Comparison of ENCODE assay signal across 17 cellular contexts in genomic region chr19:33408116-33408515, GRCh38. TPM values are rescaled to one million over a fixed set of nuclear protein-coding genes. Genes with fewer than 3 reads are reported as not detected.
DNase-seq lines count a peak whose midpoint lies in the region; ATAC-seq, FAIRE-seq and TF ChIP-seq lines count a peak whose summit lies in the region.
"Had no signal": no experiment of that assay in that cellular context is flagged by ENCODE, and none has a peak within 500 bp of the region (broad histone marks: within the 10 kb centered on the region; RNA-seq: fewer than 3 reads in every experiment).

No MANE protein-coding gene starts in this region.

- no peak for TF ChIP-seq EP300 in SK-N-SH (IDR thresholded peaks at IDR 0.05; ENCODE audit: borderline replicate concordance in 1 of 2, low read depth in 1 of 2, low read length in 1 of 2)
- TF ChIP-seq EP300 in HepG2 (IDR thresholded peaks at IDR 0.05; ENCODE audit: low read depth in 2 of 2, low read length in 2 of 2) = no peak
- no peak for TF ChIP-seq EP300 in HepG2 (CRISPR knock-in tag; IDR thresholded peaks at IDR 0.05; ENCODE audit: borderline replicate concordance)

- BruUV-seq in HepG2 (replicated peaks; lab: Mats Ljungman, UMichigan) = no TSS peak

- H3K27me3 Mint-ChIP-seq in activated T-cell treated with anti-CD3 and anti-CD28 coated beads, Interleukin-2, amount 50 U/mL, for 4 hours (ENCODE audit: low read depth) = no peaks in the 10 kb centered on the region
- H3K27me3 Mint-ChIP-seq: CD4-positive, CD25-positive, alpha-beta regulatory T cell had no signal

- intact Hi-C loops in right lobe of liver (cut with DNase I) = loop anchor here in 1 of 2 donors (5.0 to 10.0 kb wide), 3 partner anchors 73 to 171 kb away; partner anchors contain the start of gene CEBPA
- intact Hi-C loops in HepG2 (cut with micrococcal nuclease; ENCODE audit: unreplicated experiment) = no loop called here

- no peaks in the 10 kb centered on the region for H3K36me3 ChIP-seq in SK-N-SH (replicated peaks in 1 of 2; ENCODE audit: control insufficient read depth in 1 of 2, insufficient read depth in 2 of 2, low read length in 1 of 2)
- H3K36me3 ChIP-seq in right lobe of liver = peaks cover 0 to 25% (median 0%) of the 10 kb centered on the region in 4 donors
- H3K36me3 ChIP-seq in HepG2 (replicated peaks in 1 of 2; ENCODE audit: control insufficient read depth in 1 of 2, insufficient read depth in 2 of 2, low read length in 2 of 2) = peaks cover 0 to 11% of the 10 kb centered on the region in 2 experiments; a peak in 1 of 5 replicates
- no peaks in the 10 kb centered on the region for H3K36me3 ChIP-seq in osteoblast (ENCODE audit: insufficient read depth, low read length)

- TF ChIP-seq CTCF in SK-N-SH (IDR thresholded peaks at IDR 0.05) (no peak), right lobe of liver (IDR thresholded peaks at IDR 0.05) (no peak), HepG2 (CRISPR knock-in tag; IDR thresholded peaks at IDR 0.05) (no peak), osteoblast (IDR thresholded peaks at IDR 0.05; ENCODE audit: extremely low read depth, low read depth, low read length) (no peak)

- H3K79me2 ChIP-seq in SK-N-SH (ENCODE audit: insufficient read depth) = no peaks in the 10 kb centered on the region
- no peaks in the 10 kb centered on the region for H3K79me2 ChIP-seq in HepG2 (ENCODE audit: insufficient read depth, low read length)
- H3K79me2 ChIP-seq in osteoblast (ENCODE audit: insufficient read depth, low read length) = no peaks in the 10 kb centered on the region

- no peaks in the 10 kb centered on the region for H3K9me3 Mint-ChIP-seq in activated T-cell treated with anti-CD3 and anti-CD28 coated beads, Interleukin-2, amount 50 U/mL, for 4 hours
- H3K9me3 Mint-ChIP-seq: CD4-positive, CD25-positive, alpha-beta regulatory T cell had no signal

- H3F3A ChIP-seq in SK-N-SH (replicated peaks; ENCODE audit: insufficient read depth) = no peaks in the 10 kb centered on the region

- no peak for FAIRE-seq in HepG2 (lab: Jason Lieb, UNC)
- FAIRE-seq: GM12878, GM18507, H54 had no signal

- H4K20me1 ChIP-seq in SK-N-SH (ENCODE audit: insufficient read depth) (no peaks in the 10 kb centered on the region), HepG2 (ENCODE audit: insufficient read depth, low read length) (no peaks in the 10 kb centered on the region), osteoblast (ENCODE audit: insufficient read depth, low read length) (peaks cover 9% of the 10 kb centered on the region)

- H3K4me1 ChIP-seq in SK-N-SH (ENCODE audit: control insufficient read depth in 1 of 2, insufficient read depth in 2 of 2, low read depth in 1 of 2, low read length in 1 of 2) (peaks cover 0 to 31% of the 10 kb centered on the region in 2 experiments; a peak in 1 of 4 replicates), right lobe of liver (peaks cover 0 to 37% (median 19%) of the 10 kb centered on the region in 4 donors), HepG2 (ENCODE audit: insufficient read depth, low read length) (peaks cover 38% of the 10 kb centered on the region), osteoblast (ENCODE audit: insufficient read depth, low read length) (no peaks in the 10 kb centered on the region)

- CTCF ChIA-PET in SK-N-SH (lab: Yijun Ruan, JAX) = interaction anchor here (0.8 to 22.5 kb wide), 11 partner anchors 11 to 370 kb away, joined by 3 to 511 read pairs (median 23); partner anchors contain the start of gene CEBPA
- CTCF ChIA-PET in HepG2 (lab: Yijun Ruan, JAX; ENCODE audit: low intra/inter-chr PET ratio, low total read pairs) = no interaction called here

- no peak overlapping the region for H3K4me3 ChIP-seq in SK-N-SH (ENCODE audit: low read depth in 2 of 2, low read length in 1 of 2)
- H3K4me3 ChIP-seq in right lobe of liver = no peak overlapping the region
- no peak overlapping the region for H3K4me3 ChIP-seq in HepG2 (replicated peaks in 1 of 3; ENCODE audit: insufficient read depth in 1 of 3, low read depth in 2 of 3, low read length in 3 of 3)
- H3K4me3 ChIP-seq in osteoblast (ENCODE audit: insufficient read depth, low read length) = no peak overlapping the region
- H3K4me3 ChIP-seq: GM12878, GM23248 had no signal

- in situ Hi-C loops in HepG2 (cut with HindIII; ENCODE audit: extremely low pct_ligation_motif_present, low pct_unique_long_range_greater_than_20kb) = no loop called here

- H3K4me3 Mint-ChIP-seq in activated T-cell treated with anti-CD3 and anti-CD28 coated beads, Interleukin-2, amount 50 U/mL, for 4 hours = no peak overlapping the region
- H3K4me3 Mint-ChIP-seq: CD4-positive, CD25-positive, alpha-beta regulatory T cell had no signal

- H3K27ac ChIP-seq in SK-N-SH (ENCODE audit: low read depth in 2 of 2, low read length in 1 of 2) (no peak overlapping the region), right lobe of liver (no peak overlapping the region), HepG2 (ENCODE audit: extremely low read length, insufficient read depth, low read length) (no peak overlapping the region), osteoblast (ENCODE audit: low read depth, low read length) (no peak overlapping the region)
- H3K27ac ChIP-seq: 22Rv1, GM23248, HL-60 had no signal

- no peaks in the 10 kb centered on the region for H3K36me3 Mint-ChIP-seq in activated T-cell treated with anti-CD3 and anti-CD28 coated beads, Interleukin-2, amount 50 U/mL, for 4 hours (ENCODE audit: insufficient read depth)
- H3K36me3 Mint-ChIP-seq: CD4-positive, CD25-positive, alpha-beta regulatory T cell had no signal

- DNase-seq in SK-N-SH (peak; percentile 23), right lobe of liver (peak; percentile 20 to 54 (median 46)), HepG2 (ENCODE audit: low spot score) (no peak), osteoblast (ENCODE audit: insufficient read length, low spot score, missing footprints) (peak; percentile 79), GM03348 (ENCODE audit: low spot score) (no peak)
- DNase-seq in activated T-cell treated with anti-CD3 and anti-CD28 coated beads, Interleukin-2, amount 50 U/mL, for 4 hours = no peak
- DNase-seq: CD4-positive, CD25-positive, alpha-beta regulatory T cell; DMS53; GM23248; IMR-90 had no signal

- H3K9me3 ChIP-seq in SK-N-SH (no peaks in the 10 kb centered on the region), right lobe of liver (no peaks in the 10 kb centered on the region), HepG2 (ENCODE audit: low read length) (no peaks in the 10 kb centered on the region), osteoblast (ENCODE audit: low read depth, low read length) (no peaks in the 10 kb centered on the region)

- H3K4me1 Mint-ChIP-seq in activated T-cell treated with anti-CD3 and anti-CD28 coated beads, Interleukin-2, amount 50 U/mL, for 4 hours (ENCODE audit: low read depth) = no peaks in the 10 kb centered on the region

- POLR2A ChIA-PET in SK-N-SH (lab: Yijun Ruan, JAX) = interaction anchor here (0.6 kb wide), 1 partner anchor 96 kb away, joined by 3 read pairs; no protein-coding TSS in a partner anchor
- POLR2A ChIA-PET in HepG2 (lab: Yijun Ruan, JAX) = interaction anchor here (0.6 kb wide), 1 partner anchor 193 kb away, joined by 5 read pairs; no protein-coding TSS in a partner anchor

- no peak for TF ChIP-seq POLR2A in right lobe of liver (IDR thresholded peaks at IDR 0.05)
- TF ChIP-seq POLR2A in HepG2 (IDR thresholded peaks at IDR 0.05; ENCODE audit: insufficient read depth in 1 of 2, low read depth in 2 of 2, low read length in 2 of 2) = no peak

- H3K9ac ChIP-seq in SK-N-SH = no peak overlapping the region
- no peak overlapping the region for H3K9ac ChIP-seq in HepG2 (ENCODE audit: insufficient read depth, low read depth, low read length)
- H3K9ac ChIP-seq: GM23248 had no signal

- H3K9me2 ChIP-seq in SK-N-SH = no peaks in the 10 kb centered on the region

- H3K4me2 ChIP-seq in SK-N-SH (no peak overlapping the region), HepG2 (ENCODE audit: low read depth, low read length) (no peak overlapping the region), osteoblast (ENCODE audit: insufficient read depth, low read length) (no peak overlapping the region)

- ATAC-seq in SK-N-SH treated with all-trans-retinoic acid at 6 μM for 48 hours (no peak), right lobe of liver (no peak), HepG2 (no peak)
- no peak for ATAC-seq in activated T-cell treated with anti-CD3 and anti-CD28 coated beads, Interleukin-2, amount 50 U/mL, for 4 hours
- ATAC-seq: GM12878, HCT116 had no signal

- no peak for TF ChIP-seq RAD21 in SK-N-SH (IDR thresholded peaks at IDR 0.05; ENCODE audit: low read length)
- TF ChIP-seq RAD21 in HepG2 (CRISPR knock-in tag; IDR thresholded peaks at IDR 0.05) = no peak

- WGBS in SK-N-SH (ENCODE audit: low lambda C conversion rate) = 95% methylated on average over 10 of the region's 13 CpGs
- WGBS in right lobe of liver (ENCODE audit: insufficient coverage, low coverage, low lambda C conversion rate, missing lambda C conversion rate) = 91% methylated on average over 4 of the region's 13 CpGs
- WGBS in HepG2 (ENCODE audit: low lambda C conversion rate) = 89% methylated on average over 12 of the region's 13 CpGs

- no peak overlapping the region for H2AFZ ChIP-seq in SK-N-SH (ENCODE audit: low read depth)
- H2AFZ ChIP-seq in HepG2 (ENCODE audit: low read length) = no peak overlapping the region
- H2AFZ ChIP-seq in osteoblast (ENCODE audit: low read length) = no peak overlapping the region
- H2AFZ ChIP-seq: GM23248 had no signal

- H3K27me3 ChIP-seq in SK-N-SH (ENCODE audit: insufficient read depth) (no peaks in the 10 kb centered on the region), right lobe of liver (no peaks in the 10 kb centered on the region), HepG2 (ENCODE audit: control insufficient read depth in 1 of 2, insufficient read depth in 2 of 2, low read length in 2 of 2) (no peaks in the 10 kb centered on the region), osteoblast (ENCODE audit: insufficient read depth, low read length) (no peaks in the 10 kb centered on the region)

RNA-seq across cellular contexts. Expression of gene CEBPG, which starts 34.6 kb away (rescaled TPM):
- 9.1 and 9.5 TPM in 2 replicates for polyA plus RNA-seq in SK-N-SH (2012; rRNA removed)
- 10.7 and 12.3 TPM in 2 replicates for polyA plus RNA-seq in SK-N-SH (2012; cell fraction: cytosol; rRNA removed)
- 6.8 and 9.6 TPM in 2 replicates for polyA plus RNA-seq in SK-N-SH (2012; cell fraction: nucleus; rRNA removed)
- total RNA-seq in right lobe of liver = 10 to 100 TPM; 15.0 to 32.3 (median 27.1) TPM
- 34.3 and 49.8 TPM in 2 replicates for total RNA-seq in HepG2 (2016; rRNA removed; fragmentation: Illumina TruSeq; extraction: Trizol)
- 13.2 and 14.7 TPM in 2 replicates for total RNA-seq in HepG2 (2016; cell fraction: cytosol; rRNA removed; fragmentation: Illumina TruSeq; extraction: Trizol; ENCODE audit: low read depth)
- 35.7 and 49.1 TPM in 2 replicates for total RNA-seq in HepG2 (2016; cell fraction: insoluble cytoplasmic fraction; rRNA removed; fragmentation: Illumina TruSeq; extraction: Trizol)
- total RNA-seq in HepG2 (2016; cell fraction: membrane; rRNA removed; fragmentation: Illumina TruSeq; extraction: Trizol) = 37.6 and 38.8 TPM in 2 replicates
- total RNA-seq in HepG2 (2016; cell fraction: nucleus; rRNA removed; fragmentation: Illumina TruSeq; extraction: Trizol) = 24.5 and 24.7 TPM in 2 replicates
- polyA plus RNA-seq in HepG2 (2011; rRNA removed) = 25.7 and 26.6 TPM in 2 replicates
- polyA plus RNA-seq in HepG2 (2011; cell fraction: cytosol; rRNA removed) = 16.9 and 25.6 TPM in 2 replicates
- polyA plus RNA-seq in HepG2 (2011; cell fraction: nucleus; rRNA removed) = 11.7 and 17.0 TPM in 2 replicates
- polyA plus RNA-seq in HepG2 (2012) = 34.2 and 46.3 TPM in 2 replicates
- polyA plus RNA-seq in HepG2 (2016; cell fraction: cytosol; fragmentation: Illumina TruSeq; extraction: Trizol; ENCODE audit: low read depth) = 13.2 and 15.5 TPM in 2 replicates
- polyA plus RNA-seq in HepG2 (2016; cell fraction: insoluble cytoplasmic fraction; fragmentation: Illumina TruSeq; extraction: Trizol; ENCODE audit: low read depth) = 44.3 and 47.4 TPM in 2 replicates
- 25.6 and 28.0 TPM in 2 replicates for polyA plus RNA-seq in HepG2 (2016; cell fraction: membrane; fragmentation: Illumina TruSeq; extraction: Trizol; ENCODE audit: low read depth)
- 30.5 and 35.3 TPM in 2 replicates for polyA plus RNA-seq in HepG2 (2016; cell fraction: nucleus; fragmentation: Illumina TruSeq; extraction: Trizol; ENCODE audit: insufficient read depth, low read depth)
- polyA minus RNA-seq in HepG2 (2011; rRNA and poly(A)+ RNA removed; ENCODE audit: low replicate concordance) = 14.6 and 15.2 TPM in 2 replicates
- polyA minus RNA-seq in HepG2 (2011; cell fraction: cytosol; rRNA and poly(A)+ RNA removed) = 18.9 and 25.7 TPM in 2 replicates
- polyA minus RNA-seq in HepG2 (2011; cell fraction: nucleus; rRNA and poly(A)+ RNA removed) = 26.3 and 34.8 TPM in 2 replicates
- 31.5 and 35.5 TPM in 2 replicates for total RNA-seq in osteoblast
- total RNA-seq in activated T-cell treated with anti-CD3 and anti-CD28 coated beads, Interleukin-2, amount 50 U/mL, for 4 hours = 10 to 100 TPM; 28.8 to 32.2 (median 28.8) TPM

Comparison
In these comparisons a context has a peak if more than half of its experiments do, and no peak if none do; other contexts are left out.
1. DNase-seq: peak in SK-N-SH (single experiment), right lobe of liver (3 of 3) and osteoblast (single experiment); none in HepG2 (single experiment), GM03348 (single experiment) and activated T-cell treated with anti-CD3 and anti-CD28 coated beads, Interleukin-2, amount 50 U/mL, for 4 hours (single experiment).